In genomic region chr6:27494987-27495385, GRCh38 we compare ENCODE assay signal across 8 cellular contexts. TPM values are rescaled to one million over a fixed set of nuclear protein-coding genes. Genes with fewer than 3 reads are reported as not detected.
DNase-seq lines count a peak whose midpoint lies in the region; ATAC-seq and TF ChIP-seq lines count a peak whose summit lies in the region.

No MANE protein-coding gene starts in this region.

- ATAC-seq in HG02884 (IDR thresholded peaks at IDR 0.05; ENCODE audit: unreplicated experiment) (peak; percentile 13), GM18867 (IDR thresholded peaks at IDR 0.05; ENCODE audit: unreplicated experiment) (no peak)
- no peak for ATAC-seq in naive thymus-derived CD4-positive, alpha-beta T cell

- no peaks in the 10 kb centered on the region for H3K36me3 ChIP-seq in naive thymus-derived CD4-positive, alpha-beta T cell (ENCODE audit: control insufficient read depth in 2 of 3, insufficient read depth in 3 of 3, low read length in 3 of 3)

- H3K4me3 ChIP-seq in AG04449 (ENCODE audit: low read depth, low read length) = peak overlapping the region; percentile 71
- H3K4me3 ChIP-seq in naive thymus-derived CD4-positive, alpha-beta T cell (ENCODE audit: low read length) = peak overlapping the region; percentile 14

- no peak for TF ChIP-seq CTCF in AG04449 (IDR thresholded peaks at IDR 0.05; ENCODE audit: insufficient read depth, low read length, missing control alignments)

- peaks cover 0 to 8% of the 10 kb centered on the region in 2 donors for H3K4me1 ChIP-seq in naive thymus-derived CD4-positive, alpha-beta T cell (ENCODE audit: control insufficient read depth in 2 of 2, insufficient read depth in 2 of 2, low read length in 2 of 2)

- H3K4me3 Mint-ChIP-seq in naive thymus-derived CD4-positive, alpha-beta T cell = peak overlapping the region; percentile 39 to 80 (median 61)

- H3K27ac Mint-ChIP-seq in naive thymus-derived CD4-positive, alpha-beta T cell = peak overlapping the region in 1 of 9 donors; percentile 59

- H3K9me3 Mint-ChIP-seq in naive thymus-derived CD4-positive, alpha-beta T cell = peaks cover 0 to 19% (median 7%) of the 10 kb centered on the region in 11 donors

- peaks cover 0 to 4% (median 2%) of the 10 kb centered on the region in 5 donors for H3K36me3 Mint-ChIP-seq in naive thymus-derived CD4-positive, alpha-beta T cell

- POLR2A ChIA-PET in AG04449 (lab: Yijun Ruan, JAX) = interaction anchor here (0.6 to 1.4 kb wide), 2 partner anchors 16 to 317 kb away, joined by 3 to 6 read pairs; no protein-coding TSS in a partner anchor
- POLR2A ChIA-PET in naive thymus-derived CD4-positive, alpha-beta T cell (lab: Charles Lee) = no interaction called here

- CTCF ChIA-PET in AG04449 (lab: Yijun Ruan, JAX) = interaction anchor here (1.1 to 1.5 kb wide), 2 partner anchors 22 to 114 kb away, joined by 3 to 4 read pairs; no protein-coding TSS in a partner anchor
- CTCF ChIA-PET in naive thymus-derived CD4-positive, alpha-beta T cell (lab: Charles Lee) = no interaction called here

- peaks cover 10 to 30% of the 10 kb centered on the region in 2 donors for H3K27me3 ChIP-seq in naive thymus-derived CD4-positive, alpha-beta T cell (ENCODE audit: control insufficient read depth in 2 of 2, insufficient read depth in 2 of 2, low read length in 2 of 2)

- peaks cover 11 to 19% (median 19%) of the 10 kb centered on the region in 7 donors for H3K4me1 Mint-ChIP-seq in naive thymus-derived CD4-positive, alpha-beta T cell

- H3K9me3 ChIP-seq in naive thymus-derived CD4-positive, alpha-beta T cell (ENCODE audit: control insufficient read depth in 2 of 3, low read length in 3 of 3) = no peaks in the 10 kb centered on the region

- peaks cover 45 to 62% (median 60%) of the 10 kb centered on the region in 5 donors for H3K27me3 Mint-ChIP-seq in naive thymus-derived CD4-positive, alpha-beta T cell

- intact Hi-C loops in naive thymus-derived CD4-positive, alpha-beta T cell (cut with micrococcal nuclease) = loop anchor here (1.0 to 2.0 kb wide), 2 partner anchors 7 to 16 kb away; no protein-coding TSS in a partner anchor

- peak overlapping the region; percentile 29 for H3K27ac ChIP-seq in cingulate gyrus (ENCODE audit: low read depth, low read length)
- H3K27ac ChIP-seq in naive thymus-derived CD4-positive, alpha-beta T cell (ENCODE audit: low read depth, low read length) = no peak overlapping the region

- DNase-seq in AG04449 (ENCODE audit: low read depth, low spot score) (no peak), GF-D8 (lab: John Stamatoyannopoulos, UW) (no peak), nucleus accumbens (lab: John Stamatoyannopoulos, UW) (no peak)
- DNase-seq in naive thymus-derived CD4-positive, alpha-beta T cell = no peak
- no peak for DNase-seq in effector CD8-positive, alpha-beta T cell (lab: John Stamatoyannopoulos, UW)

RNA-seq across cellular contexts. Expression of gene ZNF184, which starts 22.1 kb away (rescaled TPM):
- 10 to 100 TPM in 4 of 5 experiments, 1 to 10 TPM in 1; 9.6 to 13.7 (median 12.3) TPM for total RNA-seq in naive thymus-derived CD4-positive, alpha-beta T cell
- 10 to 100 TPM in 1 of 2 donors, 1 to 10 TPM in 1; 7.0 to 12.6 TPM for polyA plus RNA-seq in naive thymus-derived CD4-positive, alpha-beta T cell
